19 cellular contexts compared by ENCODE assay signal in genomic region chr7:35738889-35739288, GRCh38. TPM values are rescaled to one million over a fixed set of nuclear protein-coding genes. Genes with fewer than 3 reads are reported as not detected.
A peak's percentile ranks its signal among the peaks of the same experiment; 100 is the strongest.
DNase-seq lines count a peak whose midpoint lies in the region; ATAC-seq and TF ChIP-seq lines count a peak whose summit lies in the region.
"Had no signal": no experiment of that assay in that cellular context is flagged by ENCODE, and none has a peak within 500 bp of the region (broad histone marks: within the 10 kb centered on the region; RNA-seq: fewer than 3 reads in every experiment).

No MANE protein-coding gene starts in this region.

- H3K4me3 ChIP-seq in OCI-LY7 (ENCODE audit: low read depth, low read length, poor library complexity, severe bottlenecking): no peak overlapping the region
- H3K4me3 ChIP-seq: A549; BLaER1 treated with 17β-estradiol and CSF1 and Interleukin-3, amounts not matched to agents 10 nM and 100 nM had no signal

- H3K9me3 ChIP-seq in OCI-LY7 (ENCODE audit: low read length): no peaks in the 10 kb centered on the region
- H3K9me3 ChIP-seq: A549; BLaER1 treated with 17β-estradiol and CSF1 and Interleukin-3, amounts not matched to agents 10 nM and 100 nM; Caco-2 had no signal

- DNase-seq in OCI-LY7 (ENCODE audit: low spot score) (no peak), Kasumi-1 (lab: John Stamatoyannopoulos, UW) (no peak), GOT3 (lab: John Stamatoyannopoulos, UW) (no peak)
- DNase-seq in stimulated activated CD4-positive, alpha-beta T cell treated with anti-CD3 and anti-CD28 coated beads, Interleukin-2, amount 100 ng/mL, for 48 hours: no peak
- DNase-seq: AML-193; Caco-2; Calu3; CD4-positive, alpha-beta T cell; CD8-positive, alpha-beta T cell; DMS79 treated with DMSO at 0.1 percent for 48 hours; GF-D8 had no signal

- ATAC-seq in GM18520 (IDR thresholded peaks at IDR 0.05; ENCODE audit: unreplicated experiment) (peak; percentile 50), HG02885 (IDR thresholded peaks at IDR 0.05; ENCODE audit: poor library complexity, unreplicated experiment) (peak; percentile 67), HG02981 (IDR thresholded peaks at IDR 0.05; ENCODE audit: unreplicated experiment) (peak; percentile 67), GM19463 (IDR thresholded peaks at IDR 0.05; ENCODE audit: unreplicated experiment) (no peak)
- ATAC-seq: A549; CD8-positive, alpha-beta T cell had no signal

- H3K27ac ChIP-seq in OCI-LY7 (ENCODE audit: low read depth, low read length, poor library complexity, severe bottlenecking): no peak overlapping the region
- H3K27ac ChIP-seq: 22Rv1; A549; BLaER1 treated with 17β-estradiol and CSF1 and Interleukin-3, amounts not matched to agents 10 nM and 100 nM; C4-2B had no signal

- no peaks in the 10 kb centered on the region for H3K36me3 ChIP-seq in OCI-LY7 (ENCODE audit: insufficient read depth, low read length)
- H3K36me3 ChIP-seq: BLaER1 treated with 17β-estradiol and CSF1 and Interleukin-3, amounts not matched to agents 10 nM and 100 nM had no signal

- POLR2A ChIA-PET in OCI-LY7 (lab: Charles Lee): interaction anchor here (1.9 kb wide), 1 partner anchor 11 kb away, joined by 7 read pairs; no protein-coding TSS in a partner anchor

- no peaks in the 10 kb centered on the region for H3K79me2 ChIP-seq in OCI-LY7 (ENCODE audit: insufficient read depth, low read depth, low read length)

- intact Hi-C loops in OCI-LY7 (cut with micrococcal nuclease; ENCODE audit: unreplicated experiment): no loop called here

- peak overlapping the region; percentile 21; the same call in 1 of the 2 replicates for H3K4me2 ChIP-seq in OCI-LY7 (ENCODE audit: low read length)
- H3K4me2 ChIP-seq: A549; BLaER1 treated with 17β-estradiol and CSF1 and Interleukin-3, amounts not matched to agents 10 nM and 100 nM had no signal

- CTCF ChIA-PET in OCI-LY7 (lab: Charles Lee; ENCODE audit: unreplicated experiment): no interaction called here

- H2AFZ ChIP-seq in OCI-LY7 (ENCODE audit: low read length): peak overlapping the region; percentile 90

- no peak for TF ChIP-seq CTCF in OCI-LY7 (conservative IDR thresholded peaks at IDR 0.05; ENCODE audit: low read length)

- no peaks in the 10 kb centered on the region for H4K20me1 ChIP-seq in OCI-LY7 (ENCODE audit: insufficient read depth, low read length)
- H4K20me1 ChIP-seq: BLaER1 treated with 17β-estradiol and CSF1 and Interleukin-3, amounts not matched to agents 10 nM and 100 nM had no signal

- no peaks in the 10 kb centered on the region for H3K9me2 ChIP-seq in OCI-LY7 (ENCODE audit: insufficient read depth, low read length)

- H3K4me1 ChIP-seq in OCI-LY7 (ENCODE audit: insufficient read depth, low read length, poor library complexity, severe bottlenecking): peaks cover 25% of the 10 kb centered on the region
- H3K4me1 ChIP-seq: A549 had no signal

- no TSS peak for BruUV-seq in OCI-LY7 (replicated peaks; lab: Mats Ljungman, UMichigan)

RNA-seq across cellular contexts. Expression of gene HERPUD2, which starts 44.0 kb away (rescaled TPM):
- 11.9 and 18.8 TPM in 2 replicates for total RNA-seq in OCI-LY7 (2014; rRNA removed; shearing (Covaris generic))
- 20.6 and 26.4 TPM in 2 replicates for total RNA-seq in OCI-LY7 (2022)
